Comparison of ENCODE assay signal across 9 cellular contexts in genomic region chr1:156458181-156458503, GRCh38. TPM values are rescaled to one million over a fixed set of nuclear protein-coding genes. Genes with fewer than 3 reads are reported as not detected.
DNase-seq lines count a peak whose midpoint lies in the region; ATAC-seq and TF ChIP-seq lines count a peak whose summit lies in the region.
"Had no signal": no experiment of that assay in that cellular context is flagged by ENCODE, and none has a peak within 500 bp of the region (broad histone marks: within the 10 kb centered on the region; RNA-seq: fewer than 3 reads in every experiment).

No MANE protein-coding gene starts in this region.

- no peak for ATAC-seq in GM18870 (IDR thresholded peaks at IDR 0.05; ENCODE audit: unreplicated experiment)
- ATAC-seq in HG02885 (IDR thresholded peaks at IDR 0.05; ENCODE audit: poor library complexity, unreplicated experiment), result no peak

- H3K4me3 ChIP-seq in Karpas-422 (ENCODE audit: low read length), result no peak overlapping the region
- H3K4me3 ChIP-seq in colonic mucosa, result no peak overlapping the region
- H3K4me3 ChIP-seq in neural progenitor cell, result no peak overlapping the region

- DNase-seq in Karpas-422, result no peak
- no peak for DNase-seq in colonic mucosa
- DNase-seq in neural progenitor cell (ENCODE audit: low spot score), result no peak
- no peak for DNase-seq in retina
- DNase-seq in NCI-H2107 treated with DMSO at 0.1 percent for 48 hours (lab: John Stamatoyannopoulos, UW; ENCODE audit: unreplicated experiment), result no peak

- H4K20me1 ChIP-seq in Karpas-422 (ENCODE audit: insufficient read depth, low read depth, low read length) (no peaks in the 10 kb centered on the region), neural progenitor cell (ENCODE audit: low read depth) (no peaks in the 10 kb centered on the region)

- H3K4me1 ChIP-seq in Karpas-422 (ENCODE audit: low read length), result peaks cover 22% of the 10 kb centered on the region
- no peaks in the 10 kb centered on the region for H3K4me1 ChIP-seq in colonic mucosa
- no peaks in the 10 kb centered on the region for H3K4me1 ChIP-seq in neural progenitor cell

- TF ChIP-seq CTCF in C4-2B (conservative IDR thresholded peaks at IDR 0.05) (no peak), colonic mucosa (IDR thresholded peaks at IDR 0.05) (no peak), neural progenitor cell (IDR thresholded peaks at IDR 0.05) (no peak)

- H3K27me3 ChIP-seq in Karpas-422 (ENCODE audit: low read length) (no peaks in the 10 kb centered on the region), colonic mucosa (no peaks in the 10 kb centered on the region), neural progenitor cell (no peaks in the 10 kb centered on the region)

- H3K79me2 ChIP-seq in Karpas-422 (ENCODE audit: low read length) (no peaks in the 10 kb centered on the region), neural progenitor cell (ENCODE audit: low read depth) (no peaks in the 10 kb centered on the region)

- intact Hi-C loops in colonic mucosa (cut with DNase I), result no loop called here

- H3K9me2 ChIP-seq in Karpas-422 (replicated peaks; ENCODE audit: insufficient read depth, low read length), result no peaks in the 10 kb centered on the region

- peaks cover 22% of the 10 kb centered on the region for H3F3A ChIP-seq in neural progenitor cell (ENCODE audit: low read depth)

- no peaks in the 10 kb centered on the region for H3K9me3 ChIP-seq in Karpas-422 (ENCODE audit: low read length)
- no peaks in the 10 kb centered on the region for H3K9me3 ChIP-seq in colonic mucosa
- H3K9me3 ChIP-seq in neural progenitor cell (ENCODE audit: low read depth), result no peaks in the 10 kb centered on the region

- H3K9ac ChIP-seq in Karpas-422 (ENCODE audit: low read length) (no peak overlapping the region), colonic mucosa (ENCODE audit: low read depth in 2 of 2, low read length in 2 of 2) (no peak overlapping the region), neural progenitor cell (no peak overlapping the region)

- no peak overlapping the region for H2AFZ ChIP-seq in Karpas-422 (ENCODE audit: low read length)
- no peak overlapping the region for H2AFZ ChIP-seq in neural progenitor cell (replicated peaks)

- H3K36me3 Mint-ChIP-seq in neural progenitor cell, result no peaks in the 10 kb centered on the region

- H3K36me3 ChIP-seq in Karpas-422 (ENCODE audit: insufficient read depth, low read length), result no peaks in the 10 kb centered on the region
- no peaks in the 10 kb centered on the region for H3K36me3 ChIP-seq in colonic mucosa
- no peaks in the 10 kb centered on the region for H3K36me3 ChIP-seq in neural progenitor cell

- peak overlapping the region; percentile 93 for H3K4me3 Mint-ChIP-seq in neural progenitor cell
- H3K4me3 Mint-ChIP-seq: T-helper 1 cell treated with Interleukin-12 subunit alpha and Interleukin-12 subunit beta and Interleukin-4 antibody, amounts not matched to agents 30 μg/mL and 1 μg/mL, for 36 hours had no signal

- H3K4me1 Mint-ChIP-seq in neural progenitor cell, result peaks cover 11% of the 10 kb centered on the region

- no peak overlapping the region for H3K27ac Mint-ChIP-seq in neural progenitor cell

- H3K4me2 ChIP-seq in Karpas-422 (ENCODE audit: low read depth, low read length, poor library complexity, severe bottlenecking), result peak overlapping the region; percentile 7
- H3K4me2 ChIP-seq in neural progenitor cell, result no peak overlapping the region

- no peaks in the 10 kb centered on the region for H3K9me3 Mint-ChIP-seq in neural progenitor cell
- H3K9me3 Mint-ChIP-seq: T-helper 1 cell treated with Interleukin-12 subunit alpha and Interleukin-12 subunit beta and Interleukin-4 antibody, amounts not matched to agents 30 μg/mL and 1 μg/mL, for 36 hours had no signal

- peak overlapping the region; percentile 99 for H3K27ac ChIP-seq in C4-2B
- peak overlapping the region; percentile 14; the same call in 1 of the 2 replicates for H3K27ac ChIP-seq in Karpas-422 (ENCODE audit: low read length)
- H3K27ac ChIP-seq in colonic mucosa, result peak overlapping the region; percentile 99
- no peak overlapping the region for H3K27ac ChIP-seq in neural progenitor cell

- peaks cover 9% of the 10 kb centered on the region for H3K27me3 Mint-ChIP-seq in neural progenitor cell (ENCODE audit: insufficient read depth, low read depth)

RNA-seq across cellular contexts. Expression of gene MEF2D, which starts 42.4 kb away (rescaled TPM):
- 22.3 and 24.7 TPM in 2 replicates for total RNA-seq in Karpas-422 (2014; rRNA removed; shearing (Covaris generic); ENCODE audit: low replicate concordance)
- total RNA-seq in colonic mucosa (10 to 100 TPM; 32.3 to 49.9 TPM), neural progenitor cell (ENCODE audit: low replicate concordance) (1.8 and 7.1 TPM in 2 replicates)
